13 cellular contexts compared by ENCODE assay signal in genomic region chr6:34491091-34491430, GRCh38. TPM values are rescaled to one million over a fixed set of nuclear protein-coding genes. Genes with fewer than 3 reads are reported as not detected.
DNase-seq lines count a peak whose midpoint lies in the region; ATAC-seq and TF ChIP-seq lines count a peak whose summit lies in the region.
"Had no signal": no experiment of that assay in that cellular context is flagged by ENCODE, and none has a peak within 500 bp of the region (broad histone marks: within the 10 kb centered on the region; RNA-seq: fewer than 3 reads in every experiment).

No MANE protein-coding gene starts in this region.

- H3K9me3 Mint-ChIP-seq in endodermal cell = no peaks in the 10 kb centered on the region

- H3K27me3 ChIP-seq in endodermal cell (ENCODE audit: control insufficient read depth, insufficient read depth, low read length, poor library complexity, severe bottlenecking) (no peaks in the 10 kb centered on the region), psoas muscle (ENCODE audit: insufficient read depth in 3 of 3, low read length in 2 of 3) (no peaks in the 10 kb centered on the region)
- H3K27me3 ChIP-seq: upper lobe of left lung had no signal

- WGBS in endodermal cell (ENCODE audit: insufficient coverage in 1 of 2, insufficient read length in 1 of 2), 2 experiments = 57 to 64% methylated on average over 8 to 10 of the region's 10 CpGs
- 34 to 51% (median 39%) methylated on average over 10 of the region's 10 CpGs for WGBS in psoas muscle, 3 donors

- peaks cover 3% of the 10 kb centered on the region for H3K4me1 ChIP-seq in endodermal cell (ENCODE audit: control insufficient read depth, insufficient read depth, low read length)
- H3K4me1 ChIP-seq in psoas muscle = peaks cover 8% of the 10 kb centered on the region
- H3K4me1 ChIP-seq: upper lobe of left lung had no signal

- H3K36me3 Mint-ChIP-seq in endodermal cell (ENCODE audit: low read depth) = no peaks in the 10 kb centered on the region

- no peaks in the 10 kb centered on the region for H3K36me3 ChIP-seq in endodermal cell (ENCODE audit: control insufficient read depth, insufficient read depth, low read length)
- H3K36me3 ChIP-seq in psoas muscle (ENCODE audit: insufficient read depth in 1 of 2, low read depth in 1 of 2) = no peaks in the 10 kb centered on the region
- H3K36me3 ChIP-seq: upper lobe of left lung had no signal

- H3K27me3 Mint-ChIP-seq in endodermal cell (ENCODE audit: insufficient read depth) = no peaks in the 10 kb centered on the region

- H3K9me3 ChIP-seq in endodermal cell (ENCODE audit: control insufficient read depth, low read length) (no peaks in the 10 kb centered on the region), psoas muscle (no peaks in the 10 kb centered on the region)
- H3K9me3 ChIP-seq: upper lobe of left lung had no signal

- peak; percentile 45 to 88 (median 71) for ATAC-seq in psoas muscle
- ATAC-seq in GM18858 (IDR thresholded peaks at IDR 0.05; ENCODE audit: unreplicated experiment) = no peak

- H3K27ac ChIP-seq in endodermal cell (ENCODE audit: low read depth, low read length) (no peak overlapping the region), psoas muscle (peak overlapping the region; percentile 30)
- H3K27ac ChIP-seq: 22Rv1, upper lobe of left lung had no signal

- TF ChIP-seq CTCF in endodermal cell (conservative IDR thresholded peaks at IDR 0.05) (no peak), psoas muscle (IDR thresholded peaks at IDR 0.05) (no peak)

- H3K27ac Mint-ChIP-seq in endodermal cell = peak overlapping the region; percentile 81

- H3K4me1 Mint-ChIP-seq in endodermal cell = peaks cover 9% of the 10 kb centered on the region

- DNase-seq in DMS153 treated with DMSO at 0.1 percent for 48 hours (lab: John Stamatoyannopoulos, UW; ENCODE audit: unreplicated experiment) (peak; percentile 7), DMS153 (lab: John Stamatoyannopoulos, UW) (no peak), NCI-H446 treated with DMSO at 0.1 percent for 48 hours (lab: John Stamatoyannopoulos, UW) (peak; percentile 51), endodermal cell (peak; percentile 63), psoas muscle (no peak), GF-D8 (lab: John Stamatoyannopoulos, UW) (no peak), T-helper 1 cell (no peak)
- DNase-seq: NCI-H2107; stimulated activated CD4-positive, alpha-beta T cell treated with anti-CD3 and anti-CD28 coated beads, Interleukin-4, amount 100 ng/mL, for 1 hour; upper lobe of left lung had no signal

- H3K4me3 Mint-ChIP-seq in endodermal cell = no peak overlapping the region

- H3K9ac ChIP-seq in endodermal cell (ENCODE audit: extremely low read depth, low read length, poor library complexity, severe bottlenecking) = no peak overlapping the region

- intact Hi-C loops in psoas muscle (cut with DNase I) = no loop called here

- H3K4me3 ChIP-seq in endodermal cell (ENCODE audit: low read length) (no peak overlapping the region), psoas muscle (peak overlapping the region; percentile 30)
- H3K4me3 ChIP-seq: upper lobe of left lung had no signal

RNA-seq across cellular contexts. Expression of gene PACSIN1, which starts 25.2 kb away (rescaled TPM):
- total RNA-seq in endodermal cell = 1 to 10 TPM; 7.2 to 7.3 TPM
- polyA plus RNA-seq in endodermal cell (2013, experiment 1 of 2) = 2.4 TPM
- polyA plus RNA-seq in endodermal cell (2013, experiment 2 of 2) = 1.7 TPM
- under 1 TPM in 2 of 4 donors, not detected in 2; 0.11 TPM for total RNA-seq in psoas muscle
- under 1 TPM in 1 of 3 donors, not detected in 2; 0.17 TPM for polyA plus RNA-seq in psoas muscle
- total RNA-seq: endothelial cell of umbilical vein had no signal

Comparison
In these comparisons a context has a peak if more than half of its experiments do, and no peak if none do; other contexts are left out.
1. DNase-seq: peak in DMS153 treated with DMSO at 0.1 percent for 48 hours (single experiment), NCI-H446 treated with DMSO at 0.1 percent for 48 hours (single experiment) and endodermal cell (single experiment); none in DMS153 (single experiment), psoas muscle (0 of 2), GF-D8 (single experiment) and T-helper 1 cell (0 of 5).
2. RNA of gene PACSIN1, which starts 25.2 kb away (total RNA-seq): 7.2 to 7.3 TPM in endodermal cell; 0.11 TPM in psoas muscle; every median in the first group is over 4 times any median in the second.